In genomic region chr2:167048829-167049228, GRCh38 we compare ENCODE assay signal across 17 cellular contexts.
DNase-seq lines count a peak whose midpoint lies in the region; ATAC-seq, FAIRE-seq and TF ChIP-seq lines count a peak whose summit lies in the region.
"Had no signal": no experiment of that assay in that cellular context is flagged by ENCODE, and none has a peak within 500 bp of the region (broad histone marks: within the 10 kb centered on the region; RNA-seq: fewer than 3 reads in every experiment).

No MANE protein-coding gene starts in this region.

- peak; percentile 16 for DNase-seq in MCF 10A (ENCODE audit: unreplicated experiment)
- DNase-seq in breast epithelium (ENCODE audit: low spot score in 2 of 2) = no peak
- DNase-seq in adipocyte (ENCODE audit: low read depth) = peak; percentile 32
- peak; percentile 14 for DNase-seq in iPS-NIHi11 (ENCODE audit: low spot score)
- DNase-seq in naive thymus-derived CD8-positive, alpha-beta T cell = no peak
- DNase-seq in NCI-H2029 treated with DMSO at 0.1 percent for 48 hours (lab: John Stamatoyannopoulos, UW) = no peak
- no peak for DNase-seq in frontal cortex (ENCODE audit: low spot score in 2 of 2)
- no peak for DNase-seq in NCI-H146 (lab: John Stamatoyannopoulos, UW)
- DNase-seq: CD4-positive, CD25-positive, alpha-beta regulatory T cell; DMS53; NCI-H1436; NCI-H2081 treated with DMSO at 0.1 percent for 48 hours; NCI-H524 treated with DMSO at 0.1 percent for 48 hours; SHP77 treated with DMSO at 0.1 percent for 48 hours had no signal

- intact Hi-C loops in MCF 10A (cut with micrococcal nuclease) = no loop called here
- intact Hi-C loops in breast epithelium (cut with DNase I; ENCODE audit: low total_unique reads) = no loop called here

- no peaks in the 10 kb centered on the region for H3K9me3 ChIP-seq in breast epithelium
- H3K9me3 ChIP-seq in adipocyte (ENCODE audit: control insufficient read depth, low read length) = no peaks in the 10 kb centered on the region

- no peak for TF ChIP-seq CTCF in MCF 10A (IDR thresholded peaks at IDR 0.05; ENCODE audit: unreplicated experiment)
- no peak for TF ChIP-seq CTCF in breast epithelium (IDR thresholded peaks at IDR 0.05)

- no peaks in the 10 kb centered on the region for H3K27me3 ChIP-seq in breast epithelium
- H3K27me3 ChIP-seq in adipocyte (replicated peaks; ENCODE audit: control insufficient read depth, insufficient read depth, low read length) = no peaks in the 10 kb centered on the region

- TF ChIP-seq POLR2A in breast epithelium (IDR thresholded peaks at IDR 0.05) = no peak

- H3K4me1 ChIP-seq in breast epithelium (no peaks in the 10 kb centered on the region), adipocyte (ENCODE audit: control insufficient read depth, insufficient read depth, low read length) (no peaks in the 10 kb centered on the region)

- no peaks in the 10 kb centered on the region for H3K9me3 Mint-ChIP-seq in MCF 10A (ENCODE audit: unreplicated experiment)
- peaks cover 0 to 3% (median 0%) of the 10 kb centered on the region in 9 donors for H3K9me3 Mint-ChIP-seq in naive thymus-derived CD8-positive, alpha-beta T cell

- no peak overlapping the region for H3K4me3 Mint-ChIP-seq in MCF 10A (ENCODE audit: unreplicated experiment)
- H3K4me3 Mint-ChIP-seq in naive thymus-derived CD8-positive, alpha-beta T cell = no peak overlapping the region
- H3K4me3 Mint-ChIP-seq: B cell; CD4-positive, CD25-positive, alpha-beta regulatory T cell had no signal

- no peak for ATAC-seq in naive thymus-derived CD8-positive, alpha-beta T cell
- ATAC-seq: K562 had no signal

- no peak overlapping the region for H3K27ac Mint-ChIP-seq in MCF 10A (ENCODE audit: low read depth, unreplicated experiment)
- H3K27ac Mint-ChIP-seq in naive thymus-derived CD8-positive, alpha-beta T cell = no peak overlapping the region
- H3K27ac Mint-ChIP-seq: B cell; CD4-positive, CD25-positive, alpha-beta regulatory T cell had no signal

- no peak overlapping the region for H3K27ac ChIP-seq in breast epithelium
- H3K27ac ChIP-seq: 22Rv1 had no signal

- POLR2A ChIA-PET in MCF 10A (lab: Yijun Ruan, JAX) = no interaction called here
- POLR2A ChIA-PET in naive thymus-derived CD8-positive, alpha-beta T cell (lab: Charles Lee) = no interaction called here

- CTCF ChIA-PET in MCF 10A (lab: Yijun Ruan, JAX) = interaction anchor here (1.0 kb wide), 1 partner anchor 8 kb away, joined by 3 read pairs; no protein-coding TSS in a partner anchor

- no peak overlapping the region for H3K9ac ChIP-seq in adipocyte (ENCODE audit: low read length)

- no peak overlapping the region for H3K4me3 ChIP-seq in breast epithelium
- H3K4me3 ChIP-seq in adipocyte (ENCODE audit: low read length) = no peak overlapping the region
- H3K4me3 ChIP-seq: K562 had no signal

- BruUV-seq in MCF 10A (replicated peaks; lab: Mats Ljungman, UMichigan) = no TSS peak

- H3K36me3 ChIP-seq in breast epithelium (no peaks in the 10 kb centered on the region), adipocyte (ENCODE audit: control insufficient read depth, insufficient read depth, low read length, severe bottlenecking) (no peaks in the 10 kb centered on the region)

- H3K27me3 Mint-ChIP-seq in MCF 10A (ENCODE audit: insufficient read depth, unreplicated experiment) = no peaks in the 10 kb centered on the region
- peaks cover 0 to 7% (median 0%) of the 10 kb centered on the region in 5 donors for H3K27me3 Mint-ChIP-seq in naive thymus-derived CD8-positive, alpha-beta T cell
- H3K27me3 Mint-ChIP-seq: B cell; CD4-positive, CD25-positive, alpha-beta regulatory T cell had no signal

- H3K36me3 Mint-ChIP-seq in MCF 10A (ENCODE audit: insufficient read depth, unreplicated experiment) = no peaks in the 10 kb centered on the region
- H3K36me3 Mint-ChIP-seq in naive thymus-derived CD8-positive, alpha-beta T cell = no peaks in the 10 kb centered on the region
- H3K36me3 Mint-ChIP-seq: CD4-positive, CD25-positive, alpha-beta regulatory T cell had no signal

- FAIRE-seq in frontal cortex (lab: Jason Lieb, UNC) = no peak
- FAIRE-seq: K562 had no signal

- no peaks in the 10 kb centered on the region for H3K4me1 Mint-ChIP-seq in MCF 10A (ENCODE audit: insufficient read depth, unreplicated experiment)
- H3K4me1 Mint-ChIP-seq in naive thymus-derived CD8-positive, alpha-beta T cell = no peaks in the 10 kb centered on the region
- H3K4me1 Mint-ChIP-seq: B cell; CD4-positive, CD25-positive, alpha-beta regulatory T cell had no signal

Comparison
In these comparisons a context has a peak if more than half of its experiments do, and no peak if none do; other contexts are left out.
1. DNase-seq: peak in MCF 10A (single experiment), adipocyte (single experiment) and iPS-NIHi11 (single experiment); none in breast epithelium (0 of 2), naive thymus-derived CD8-positive, alpha-beta T cell (0 of 10), NCI-H2029 treated with DMSO at 0.1 percent for 48 hours (single experiment), frontal cortex (0 of 2) and NCI-H146 (single experiment).